In the genomic region with DNA sequence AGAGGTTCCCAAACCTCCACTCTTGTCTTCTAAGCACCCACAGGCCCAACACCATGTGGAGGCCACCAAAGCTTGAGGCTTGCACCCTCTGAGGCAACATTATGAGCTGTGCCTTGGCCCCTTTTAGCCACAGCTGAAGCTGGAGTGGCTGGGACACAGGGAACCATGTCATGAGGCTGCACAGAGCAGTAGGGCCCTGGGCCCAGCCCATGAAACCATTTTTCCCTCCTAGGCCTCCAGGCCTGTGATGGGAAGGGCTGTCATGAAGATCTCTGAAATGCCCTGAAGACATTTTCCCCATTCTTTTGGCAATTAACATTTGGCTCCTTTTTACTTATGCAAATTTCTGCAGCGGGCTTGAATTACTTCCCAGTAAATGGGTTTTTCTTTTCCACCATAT, we compare ENCODE assay signal across 1 cellular context.
TF ChIP-seq lines count a peak whose summit lies in the region.

No MANE protein-coding gene starts in this region.

TF ChIP-seq in HEK293T, 16 proteins besides CTCF, POLR2A, EP300 and RAD21 (continued from another document):
- TF ChIP-seq, protein P1, sequence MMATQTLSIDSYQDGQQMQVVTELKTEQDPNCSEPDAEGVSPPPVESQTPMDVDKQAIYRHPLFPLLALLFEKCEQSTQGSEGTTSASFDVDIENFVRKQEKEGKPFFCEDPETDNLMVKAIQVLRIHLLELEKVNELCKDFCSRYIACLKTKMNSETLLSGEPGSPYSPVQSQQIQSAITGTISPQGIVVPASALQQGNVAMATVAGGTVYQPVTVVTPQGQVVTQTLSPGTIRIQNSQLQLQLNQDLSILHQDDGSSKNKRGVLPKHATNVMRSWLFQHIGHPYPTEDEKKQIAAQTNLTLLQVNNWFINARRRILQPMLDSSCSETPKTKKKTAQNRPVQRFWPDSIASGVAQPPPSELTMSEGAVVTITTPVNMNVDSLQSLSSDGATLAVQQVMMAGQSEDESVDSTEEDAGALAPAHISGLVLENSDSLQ (IDR thresholded peaks at IDR 0.05): no peak
- no peak for TF ChIP-seq SP1 (IDR thresholded peaks at IDR 0.05)
- TF ChIP-seq ZNF384 (IDR thresholded peaks at IDR 0.05): no peak
- TF ChIP-seq L3MBTL2 (conservative IDR thresholded peaks at IDR 0.05): no peak
- TF ChIP-seq SUZ12 (IDR thresholded peaks at IDR 0.05): no peak
- no peak for TF ChIP-seq LEF1 (IDR thresholded peaks at IDR 0.05; ENCODE audit: borderline replicate concordance)
- TF ChIP-seq BHLHE40 (IDR thresholded peaks at IDR 0.05; ENCODE audit: borderline replicate concordance): no peak
- TF ChIP-seq FOXK2 (IDR thresholded peaks at IDR 0.05): no peak
- TF ChIP-seq HDGF (IDR thresholded peaks at IDR 0.05; ENCODE audit: borderline replicate concordance): no peak
